ENCODE assay signal across 25 cellular contexts in genomic region chr20:25073544-25073943, GRCh38. TPM values are rescaled to one million over a fixed set of nuclear protein-coding genes. Genes with fewer than 3 reads are reported as not detected.
"Had no signal": no experiment of that assay in that cellular context is flagged by ENCODE, and none has a peak within 500 bp of the region (broad histone marks: within the 10 kb centered on the region; RNA-seq: fewer than 3 reads in every experiment).

No MANE protein-coding gene starts in this region.

- H3K27me3 ChIP-seq: body of pancreas had no signal

- H3K4me3 ChIP-seq: body of pancreas, cardiac muscle cell, sigmoid colon, smooth muscle cell had no signal

- H3K27ac Mint-ChIP-seq: activated naive CD8-positive, alpha-beta T cell treated with anti-CD3 and anti-CD28 coated beads, Interleukin-2, amount 50 U/mL, for 24 hours; effector memory CD8-positive, alpha-beta T cell; nephron; stimulated activated naive B cell treated with anti-CD40 and anti-IgM and Interleukin-4, amounts not matched to agents 10 μg/mL and 1 μg/mL and 100 μg/mL, for 72 hours; T-cell had no signal

- H3K9me3 Mint-ChIP-seq: activated naive CD8-positive, alpha-beta T cell treated with anti-CD3 and anti-CD28 coated beads, Interleukin-2, amount 50 U/mL, for 24 hours; activated T-cell treated with anti-CD3 and anti-CD28 coated beads, Interleukin-2, amount 50 U/mL, for 4 hours; effector memory CD8-positive, alpha-beta T cell; nephron; stimulated activated naive B cell treated with anti-CD40 and anti-IgM and Interleukin-4, amounts not matched to agents 10 μg/mL and 1 μg/mL and 100 μg/mL, for 72 hours; T-cell had no signal

- H3K79me2 ChIP-seq: parathyroid adenoma had no signal

- DNase-seq: activated CD8-positive, alpha-beta memory T cell treated with anti-CD3 and anti-CD28 coated beads, Interleukin-2, amount 50 U/mL, for 48 hours; activated effector memory CD4-positive, alpha-beta T cell treated with anti-CD3 and anti-CD28 coated beads, Interleukin-2, amount 50 U/mL, for 16 hours; activated naive CD4-positive, alpha-beta T cell treated with anti-CD3 and anti-CD28 coated beads, Interleukin-2, amount 50 U/mL, for 16 hours; activated naive CD8-positive, alpha-beta T cell treated with anti-CD3 and anti-CD28 coated beads, Interleukin-2, amount 50 U/mL, for 24 hours; activated T-cell treated with anti-CD3 and anti-CD28 coated beads, Interleukin-2, amount 50 U/mL, for 4 hours; anterior cingulate cortex; body of pancreas; effector memory CD8-positive, alpha-beta T cell; foreskin melanocyte; hippocampal formation; sigmoid colon; stimulated activated CD4-positive, alpha-beta T cell treated with anti-CD3 and anti-CD28 coated beads, Interleukin-2, amount 100 ng/mL, for 48 hours; stimulated activated CD8-positive, alpha-beta memory T cell treated with anti-CD3 and anti-CD28 coated beads, Interleukin-4, amount 100 ng/mL, for 48 hours; stimulated activated naive B cell treated with anti-CD40 and anti-IgM and Interleukin-4, amounts not matched to agents 10 μg/mL and 1 μg/mL and 100 μg/mL, for 72 hours; T-cell; trophoblast cell; WERI-Rb-1 had no signal

- H3K27ac ChIP-seq: body of pancreas, cardiac muscle cell, neutrophil, parathyroid adenoma, sigmoid colon, WERI-Rb-1 had no signal

- H3K36me3 ChIP-seq: cardiac muscle cell, neutrophil, sigmoid colon, WERI-Rb-1 had no signal

- H3K9ac ChIP-seq: parathyroid adenoma had no signal

- FAIRE-seq: endothelial cell of umbilical vein had no signal

- ATAC-seq: activated naive CD8-positive, alpha-beta T cell treated with anti-CD3 and anti-CD28 coated beads, Interleukin-2, amount 50 U/mL, for 24 hours; activated T-cell treated with anti-CD3 and anti-CD28 coated beads, Interleukin-2, amount 50 U/mL, for 4 hours; body of pancreas; effector memory CD8-positive, alpha-beta T cell; esophagus mucosa; stimulated activated naive B cell treated with anti-CD40 and anti-IgM and Interleukin-4, amounts not matched to agents 10 μg/mL and 1 μg/mL and 100 μg/mL, for 72 hours; T-cell had no signal

- H3K4me1 Mint-ChIP-seq: nephron had no signal

- H2AFZ ChIP-seq: parathyroid adenoma had no signal

- H3K4me2 ChIP-seq: smooth muscle cell had no signal

- H3K4me3 Mint-ChIP-seq: activated naive CD8-positive, alpha-beta T cell treated with anti-CD3 and anti-CD28 coated beads, Interleukin-2, amount 50 U/mL, for 24 hours; activated T-cell treated with anti-CD3 and anti-CD28 coated beads, Interleukin-2, amount 50 U/mL, for 4 hours; effector memory CD8-positive, alpha-beta T cell; nephron; stimulated activated naive B cell treated with anti-CD40 and anti-IgM and Interleukin-4, amounts not matched to agents 10 μg/mL and 1 μg/mL and 100 μg/mL, for 72 hours; T-cell had no signal

- H3K9me3 ChIP-seq: body of pancreas, neutrophil, sigmoid colon had no signal

- H3K36me3 Mint-ChIP-seq: stimulated activated naive B cell treated with anti-CD40 and anti-IgM and Interleukin-4, amounts not matched to agents 10 μg/mL and 1 μg/mL and 100 μg/mL, for 72 hours; T-cell had no signal

RNA-seq across cellular contexts. Expression of gene VSX1, which starts 8.4 kb away (rescaled TPM):
- total RNA-seq: activated T-cell treated with anti-CD3 and anti-CD28 coated beads, Interleukin-2, amount 50 U/mL, for 4 hours; cardiac muscle cell; dermis microvascular lymphatic vessel endothelial cell; endothelial cell of umbilical vein; esophagus mucosa; sigmoid colon; smooth muscle cell; T-cell had no signal
- polyA plus RNA-seq: cardiac muscle cell, endothelial cell of umbilical vein, smooth muscle cell had no signal

RNA-seq across cellular contexts. Expression of gene ACSS1, which starts 15.6 kb away (rescaled TPM):
- total RNA-seq: cardiac muscle cell had no signal
- polyA plus RNA-seq: cardiac muscle cell had no signal
